ENCODE assay signal across 8 cellular contexts in genomic region chr16:3264137-3265036, GRCh38. TPM values are rescaled to one million over a fixed set of nuclear protein-coding genes. Genes with fewer than 3 reads are reported as not detected.
DNase-seq lines count a peak whose midpoint lies in the region; ATAC-seq and TF ChIP-seq lines count a peak whose summit lies in the region.

No MANE protein-coding gene starts in this region.

- H3K4me3 Mint-ChIP-seq in activated naive CD8-positive, alpha-beta T cell, result peak overlapping the region; percentile 86

- peak overlapping the region; percentile 74; the same call in 1 of the 2 replicates for H3K9ac ChIP-seq in SK-N-SH

- peaks cover 3% of the 10 kb centered on the region for H3K36me3 Mint-ChIP-seq in activated naive CD8-positive, alpha-beta T cell

- TF ChIP-seq EP300 in SK-N-SH (IDR thresholded peaks at IDR 0.05; ENCODE audit: borderline replicate concordance in 1 of 2, low read depth in 1 of 2, low read length in 1 of 2) (no peak), ovary (IDR thresholded peaks at IDR 0.05) (no peak)

- DNase-seq in GM10248 (ENCODE audit: extremely low spot score) (peak; percentile 98), NCI-H1048 (lab: John Stamatoyannopoulos, UW) (peak; percentile 69), SK-N-SH (peak; percentile 99), head of caudate nucleus (peak; percentile 98 to 100 (median 99)), ovary (peak; percentile 97 to 99 (median 98)), tibial artery (peak; percentile 92 to 97)

- peak overlapping the region; percentile 98 for H3K4me2 ChIP-seq in SK-N-SH

- intact Hi-C loops in head of caudate nucleus (cut with DNase I) (loop anchor here (1.0 to 10.0 kb wide), 3 partner anchors 18 to 236 kb away; partner anchors contain the start of gene CLUAP1), ovary (cut with DNase I) (no loop called here), tibial artery (cut with DNase I; ENCODE audit: low total_unique reads) (no loop called here)

- peak overlapping the region; percentile 93 for H2AFZ ChIP-seq in SK-N-SH (ENCODE audit: low read depth)

- no peaks in the 10 kb centered on the region for H3K9me3 ChIP-seq in SK-N-SH
- no peaks in the 10 kb centered on the region for H3K9me3 ChIP-seq in ovary
- H3K9me3 ChIP-seq in tibial artery, result peaks cover 0 to 7% (median 0%) of the 10 kb centered on the region in 3 donors

- H3K27me3 ChIP-seq in SK-N-SH (ENCODE audit: insufficient read depth), result no peaks in the 10 kb centered on the region; the same call in 1 of the 2 replicates
- H3K27me3 ChIP-seq in ovary, result no peaks in the 10 kb centered on the region
- no peaks in the 10 kb centered on the region for H3K27me3 ChIP-seq in tibial artery

- ATAC-seq in HG02588 (IDR thresholded peaks at IDR 0.05; ENCODE audit: unreplicated experiment), result peak; percentile 76

- no peaks in the 10 kb centered on the region for H4K20me1 ChIP-seq in SK-N-SH (ENCODE audit: insufficient read depth)

- H3K4me3 ChIP-seq in SK-N-SH (ENCODE audit: low read depth in 2 of 2, low read length in 1 of 2) (peak overlapping the region; percentile 69 to 79), ovary (peak overlapping the region; percentile 95), tibial artery (peak overlapping the region; percentile 82 to 92)

- WGBS in SK-N-SH (ENCODE audit: low lambda C conversion rate), result 13% methylated on average over 49 of the region's 77 CpGs
- WGBS in ovary, 3 donors, result 1 to 3% (median 2%) methylated on average over 76 to 77 of the region's 77 CpGs

- no peaks in the 10 kb centered on the region for H3K36me3 ChIP-seq in SK-N-SH (replicated peaks in 1 of 2; ENCODE audit: control insufficient read depth in 1 of 2, insufficient read depth in 2 of 2, low read length in 1 of 2)
- H3K36me3 ChIP-seq in ovary, result no peaks in the 10 kb centered on the region
- H3K36me3 ChIP-seq in tibial artery, result peaks cover 0 to 39% (median 32%) of the 10 kb centered on the region in 3 donors

- H3K4me1 ChIP-seq in SK-N-SH (ENCODE audit: control insufficient read depth in 1 of 2, insufficient read depth in 2 of 2, low read depth in 1 of 2, low read length in 1 of 2) (peaks cover 0 to 5% of the 10 kb centered on the region in 2 experiments; a peak in 1 of 4 replicates), ovary (ENCODE audit: insufficient read depth) (no peaks in the 10 kb centered on the region), tibial artery (peaks cover 0 to 21% (median 0%) of the 10 kb centered on the region in 4 donors)

- TF ChIP-seq POLR2A in ovary (IDR thresholded peaks at IDR 0.05), result peak; percentile 88

- H3K27ac ChIP-seq in SK-N-SH (ENCODE audit: low read depth in 2 of 2, low read length in 1 of 2) (peak overlapping the region; percentile 78 to 89), ovary (peak overlapping the region; percentile 93 to 94), tibial artery (peak overlapping the region; percentile 94 to 98)

- POLR2A ChIA-PET in GM10248 (lab: Yijun Ruan, JAX), result interaction anchor here (1.6 kb wide), 1 partner anchor 19 kb away, joined by 4 read pairs; the partner anchor contains the start of gene ZNF263
- POLR2A ChIA-PET in SK-N-SH (lab: Yijun Ruan, JAX), result interaction anchor here (0.6 to 1.3 kb wide), 2 partner anchors 12 to 18 kb away, joined by 4 to 5 read pairs; no protein-coding TSS in a partner anchor

- no peaks in the 10 kb centered on the region for H3K9me2 ChIP-seq in SK-N-SH

- TF ChIP-seq CTCF in GM10248 (IDR thresholded peaks at IDR 0.05; ENCODE audit: control extremely low read depth, extremely low read depth, low read depth, missing control alignments), result peak; percentile 39
- peak; percentile 44 for TF ChIP-seq CTCF in SK-N-SH (IDR thresholded peaks at IDR 0.05)
- TF ChIP-seq CTCF in ovary (IDR thresholded peaks at IDR 0.05), result peak in 2 of 3 donors; percentile 25 to 26
- peak in 1 of 2 experiments; percentile 10 for TF ChIP-seq CTCF in tibial artery (IDR thresholded peaks at IDR 0.05)

- peaks cover 41% of the 10 kb centered on the region for H3K4me1 Mint-ChIP-seq in activated naive CD8-positive, alpha-beta T cell (ENCODE audit: low read depth)

- no peaks in the 10 kb centered on the region for H3K27me3 Mint-ChIP-seq in activated naive CD8-positive, alpha-beta T cell

- TF ChIP-seq RAD21 in SK-N-SH (IDR thresholded peaks at IDR 0.05; ENCODE audit: low read length), result no peak; the same call in 1 of the 2 replicates

- no peaks in the 10 kb centered on the region for H3K79me2 ChIP-seq in SK-N-SH (ENCODE audit: insufficient read depth)

- H3K9me3 Mint-ChIP-seq in activated naive CD8-positive, alpha-beta T cell (ENCODE audit: low read depth), result no peaks in the 10 kb centered on the region

- CTCF ChIA-PET in GM10248 (lab: Yijun Ruan, JAX), result interaction anchor here (0.9 kb wide), 1 partner anchor 22 kb away, joined by 3 read pairs; no protein-coding TSS in a partner anchor
- CTCF ChIA-PET in SK-N-SH (lab: Yijun Ruan, JAX), result interaction anchor here (1.0 to 2.1 kb wide), 4 partner anchors 10 to 20 kb away, joined by 3 to 5 read pairs (median 3); no protein-coding TSS in a partner anchor

- peak overlapping the region; percentile 92 for H3K27ac Mint-ChIP-seq in activated naive CD8-positive, alpha-beta T cell

- H3F3A ChIP-seq in SK-N-SH (replicated peaks; ENCODE audit: insufficient read depth), result peaks cover 9% of the 10 kb centered on the region

TF ChIP-seq in SK-N-SH, 30 proteins besides CTCF, POLR2A, EP300 and RAD21 (continues in another document):
- TF ChIP-seq TEAD4 (IDR thresholded peaks at IDR 0.05; ENCODE audit: borderline replicate concordance, insufficient read depth) (no peak), JUND (IDR thresholded peaks at IDR 0.05) (no peak), MAX (IDR thresholded peaks at IDR 0.05; ENCODE audit: low read depth) (peak; percentile 98), FOXJ3 (CRISPR knock-in tag; IDR thresholded peaks at IDR 0.05) (no peak), RCOR1 (IDR thresholded peaks at IDR 0.05; ENCODE audit: low read length) (peak; percentile 6; the same call in 1 of the 2 replicates), RXRA (IDR thresholded peaks at IDR 0.05; ENCODE audit: borderline replicate concordance, low read depth) (no peak), ELF1 (IDR thresholded peaks at IDR 0.05) (peak; percentile 36; the same call in 1 of the 2 replicates), FOSL2 (IDR thresholded peaks at IDR 0.05; ENCODE audit: borderline replicate concordance, low read depth) (no peak), SMC3 (IDR thresholded peaks at IDR 0.05; ENCODE audit: low read depth, low read length) (peak; percentile 6; the same call in 1 of the 2 replicates), PBX3 (IDR thresholded peaks at IDR 0.05) (peak; percentile 100), GABPA (IDR thresholded peaks at IDR 0.05; ENCODE audit: low read depth) (peak; percentile 20; the same call in 1 of the 2 replicates), SIN3A (IDR thresholded peaks at IDR 0.05; ENCODE audit: borderline replicate concordance, low read depth, low read length) (peak; percentile 45), USF1 (IDR thresholded peaks at IDR 0.05; ENCODE audit: borderline replicate concordance, low read depth) (peak; percentile 69; the same call in 1 of the 2 replicates), TAF1 (IDR thresholded peaks at IDR 0.05; ENCODE audit: borderline replicate concordance, low read depth, low read length) (peak; percentile 31; the same call in 1 of the 2 replicates), MXI1 (IDR thresholded peaks at IDR 0.05; ENCODE audit: low read depth, low read length) (peak; percentile 97)

RNA-seq across cellular contexts. Expression of gene MEFV, which starts 8.0 kb away (rescaled TPM):
- polyA plus RNA-seq in SK-N-SH (2012; rRNA removed) (0.02 TPM in 1 of 2 replicates, not detected in the other), ovary (under 1 TPM; 0.11 to 0.53 TPM)
- 0.01 TPM in 1 of 2 replicates, not detected in the other for polyA plus RNA-seq in SK-N-SH (2012; cell fraction: cytosol; rRNA removed)
- polyA plus RNA-seq in SK-N-SH (2012; cell fraction: nucleus; rRNA removed), result 0.04 and 0.06 TPM in 2 replicates
- total RNA-seq in ovary, result under 1 TPM; 0.20 to 0.84 (median 0.46) TPM

RNA-seq across cellular contexts. Expression of gene ZNF263, which starts 18.9 kb away (rescaled TPM):
- polyA plus RNA-seq in SK-N-SH (2012; rRNA removed) (13.7 and 16.4 TPM in 2 replicates), ovary (10 to 100 TPM; 31.2 to 33.2 TPM)
- polyA plus RNA-seq in SK-N-SH (2012; cell fraction: cytosol; rRNA removed), result 13.2 and 14.7 TPM in 2 replicates
- polyA plus RNA-seq in SK-N-SH (2012; cell fraction: nucleus; rRNA removed), result 32.7 and 33.9 TPM in 2 replicates
- 10 to 100 TPM; 32.1 to 46.1 (median 35.8) TPM for total RNA-seq in ovary

RNA-seq across cellular contexts. Expression of gene ZNF200, which starts 29.4 kb away (rescaled TPM):
- polyA plus RNA-seq in SK-N-SH (2012; rRNA removed) (2.8 and 3.5 TPM in 2 replicates), ovary (1 to 10 TPM; 4.8 to 8.3 TPM)
- polyA plus RNA-seq in SK-N-SH (2012; cell fraction: cytosol; rRNA removed), result 3.0 and 3.3 TPM in 2 replicates
- 6.8 and 7.9 TPM in 2 replicates for polyA plus RNA-seq in SK-N-SH (2012; cell fraction: nucleus; rRNA removed)
- 1 to 10 TPM; 7.3 to 9.2 (median 7.5) TPM for total RNA-seq in ovary

RNA-seq across cellular contexts. Expression of gene TIGD7, which starts 40.8 kb away (rescaled TPM):
- polyA plus RNA-seq in SK-N-SH (2012; rRNA removed) (1.2 and 2.3 TPM in 2 replicates), ovary (10 to 100 TPM; 10.8 to 10.9 TPM)
- 2.0 and 2.3 TPM in 2 replicates for polyA plus RNA-seq in SK-N-SH (2012; cell fraction: cytosol; rRNA removed)
- 1.2 and 2.5 TPM in 2 replicates for polyA plus RNA-seq in SK-N-SH (2012; cell fraction: nucleus; rRNA removed)
- total RNA-seq in ovary, result 10 to 100 TPM in 5 of 7 donors, 1 to 10 TPM in 2; 5.2 to 16.1 (median 13.7) TPM

RNA-seq across cellular contexts. Expression of gene ZNF75A, which starts 40.9 kb away (rescaled TPM):
- polyA plus RNA-seq in SK-N-SH (2012; rRNA removed) (7.2 and 10.5 TPM in 2 replicates), ovary (10 to 100 TPM; 20.6 to 26.3 TPM)
- 6.5 and 6.6 TPM in 2 replicates for polyA plus RNA-seq in SK-N-SH (2012; cell fraction: cytosol; rRNA removed)
- polyA plus RNA-seq in SK-N-SH (2012; cell fraction: nucleus; rRNA removed), result 17.5 and 33.2 TPM in 2 replicates
- 10 to 100 TPM; 17.5 to 50.1 (median 34.3) TPM for total RNA-seq in ovary

Comparison
In these comparisons a context has a peak if more than half of its experiments do, and no peak if none do; other contexts are left out.
1. Peak in every context shown above with its lines: DNase-seq, ATAC-seq, H3K4me3 ChIP-seq and H3K27ac ChIP-seq.